In the genomic region with DNA sequence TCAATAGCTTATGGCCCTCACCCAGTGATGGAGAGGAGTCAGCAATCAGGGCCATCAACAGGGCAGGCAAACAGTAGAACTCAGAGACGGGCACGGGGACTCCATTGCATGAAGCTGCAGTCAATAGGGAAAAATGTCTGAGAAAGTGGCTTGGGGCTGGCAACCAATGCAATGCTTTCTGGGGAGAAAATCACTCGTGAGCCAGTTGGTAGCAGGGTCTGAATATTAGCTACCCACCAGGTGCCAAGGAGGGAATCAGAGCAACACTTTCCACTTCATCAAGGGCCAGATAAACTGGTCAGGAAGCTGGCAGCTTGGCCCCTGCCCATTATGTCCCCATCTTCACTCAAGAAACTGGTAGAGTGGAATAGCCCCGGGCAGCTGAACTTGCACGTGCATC, we compare ENCODE assay signal across 29 cellular contexts.
"Had no signal": no experiment of that assay in that cellular context is flagged by ENCODE, and none has a peak within 500 bp of the region (broad histone marks: within the 10 kb centered on the region; RNA-seq: fewer than 3 reads in every experiment).

No MANE protein-coding gene starts in this region.

- H3K27me3 ChIP-seq: brain microvascular endothelial cell, gastroesophageal sphincter had no signal

- H3K36me3 ChIP-seq: brain microvascular endothelial cell, esophagus squamous epithelium, WERI-Rb-1 had no signal

- H3K9me3 ChIP-seq: esophagus squamous epithelium, gastroesophageal sphincter had no signal

- H3K27ac ChIP-seq: brain microvascular endothelial cell, epithelial cell of prostate, esophagus squamous epithelium, gastroesophageal sphincter, WERI-Rb-1 had no signal

- H3K4me1 ChIP-seq: esophagus squamous epithelium, gastroesophageal sphincter had no signal

- DNase-seq: activated B cell treated with CpG ODN at 0.5 μM for 24 hours; activated CD4-positive, alpha-beta T cell treated with anti-CD3 and anti-CD28 coated beads for 48 hours; activated CD4-positive, alpha-beta T cell treated with anti-CD3 and anti-CD28 coated beads, Interleukin-2, amount 50 U/mL, for 1 hour; activated CD4-positive, alpha-beta T cell treated with anti-CD3 and anti-CD28 coated beads, Interleukin-2, amount 50 U/mL, for 48 hours; activated CD8-positive, alpha-beta memory T cell treated with anti-CD3 and anti-CD28 coated beads for 24 hours; activated CD8-positive, alpha-beta T cell treated with anti-CD3 and anti-CD28 coated beads for 36 hours; activated effector memory CD4-positive, alpha-beta T cell treated with Interleukin-2 at 50 U/mL for 16 hours; activated gamma-delta T cell treated with Interleukin-2 at 50 U/mL for 16 hours; activated naive CD4-positive, alpha-beta T cell treated with anti-CD3 and anti-CD28 coated beads, Interleukin-2, amount 50 U/mL, for 16 hours; activated naive CD4-positive, alpha-beta T cell treated with Interleukin-2 at 50 U/mL for 16 hours; activated T-cell treated with anti-CD3 and anti-CD28 coated beads, Interleukin-2, amount 50 U/mL, for 4 hours; amniotic stem cell; anterior cingulate cortex; brain microvascular endothelial cell; caudate nucleus; cortex of kidney; dermis blood vessel endothelial cell; effector CD4-positive, alpha-beta T cell; effector memory CD8-positive, alpha-beta T cell; esophagus squamous epithelium; foreskin melanocyte; SW 1271; T-cell; T-helper 9 cell; WERI-Rb-1 had no signal

- FAIRE-seq: bronchial epithelial cell, endothelial cell of umbilical vein had no signal

- H3K4me3 ChIP-seq: esophagus squamous epithelium, gastroesophageal sphincter had no signal
